18 cellular contexts compared by ENCODE assay signal in the genomic region with DNA sequence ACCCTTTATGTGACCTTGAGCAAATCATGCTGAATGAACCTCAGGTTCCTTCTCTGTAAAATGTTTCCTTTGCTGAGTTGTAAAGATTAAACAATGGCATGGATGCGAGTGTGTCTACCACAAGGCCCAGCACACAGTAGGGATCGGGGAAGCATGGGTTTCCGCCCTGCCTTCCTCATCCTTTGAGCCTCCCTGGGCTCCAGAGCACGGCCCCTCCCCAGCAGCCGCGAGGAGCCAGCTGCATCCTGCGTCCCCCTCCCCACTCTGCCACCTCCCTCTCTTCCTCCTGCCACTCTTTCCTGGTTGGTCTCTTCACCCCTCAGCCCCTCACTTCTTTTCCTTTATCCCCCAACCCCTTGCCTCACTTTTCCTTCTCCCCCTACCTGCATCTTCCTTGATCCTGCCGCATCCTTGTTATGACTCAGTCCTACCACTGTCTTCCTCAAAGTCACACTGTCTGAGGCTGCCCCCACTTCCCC. TPM values are rescaled to one million over a fixed set of nuclear protein-coding genes. Genes with fewer than 3 reads are reported as not detected.
DNase-seq lines count a peak whose midpoint lies in the region; ATAC-seq, FAIRE-seq and TF ChIP-seq lines count a peak whose summit lies in the region.
"Had no signal": no experiment of that assay in that cellular context is flagged by ENCODE, and none has a peak within 500 bp of the region (broad histone marks: within the 10 kb centered on the region; RNA-seq: fewer than 3 reads in every experiment).

No MANE protein-coding gene starts in this region.

- H3K9me3 Mint-ChIP-seq in T-helper 2 cell treated with Interferon-gamma antibody and Interleukin-4, amounts not matched to agents 5 μg/mL and 100 μg/mL, for 36 hours = no peaks in the 10 kb centered on the region
- no peaks in the 10 kb centered on the region for H3K9me3 Mint-ChIP-seq in neural crest cell

- POLR2A ChIA-PET in HEK293 (lab: Yijun Ruan, JAX) = interaction anchor here (2.0 to 2.6 kb wide), 2 partner anchors 15 to 51 kb away, joined by 4 to 15 read pairs; no protein-coding TSS in a partner anchor
- POLR2A ChIA-PET in K562 (lab: Yijun Ruan, JAX) = interaction anchor here (1.2 to 1.3 kb wide), 2 partner anchors 26 to 82 kb away, joined by 3 read pairs; no protein-coding TSS in a partner anchor

- DNase-seq in T-helper 2 cell treated with Interferon-gamma antibody and Interleukin-4, amounts not matched to agents 5 μg/mL and 100 μg/mL, for 36 hours (ENCODE audit: low spot score) = no peak
- DNase-seq in T-helper 2 cell (no peak), K562 (ENCODE audit: extremely low read depth in 1 of 4, low spot score in 3 of 4) (no peak), neural crest cell (ENCODE audit: low read depth, low spot score) (no peak), ovary (no peak), cerebellum (ENCODE audit: low spot score) (no peak), NCI-H2081 (lab: John Stamatoyannopoulos, UW) (no peak)
- DNase-seq: 8988T; COR-L47; GF-D8; head of caudate nucleus; NCI-H2171 treated with DMSO at 0.1 percent for 48 hours; NK-92 treated with Interleukin-12 subunit alpha and Interleukin-12 subunit beta, amount 100 ng/mL, for 24 hours; SIG-M5; stimulated activated CD4-positive, alpha-beta T cell treated with anti-CD3 and anti-CD28 coated beads, Interleukin-4, amount 100 ng/mL, for 24 hours; transverse colon had no signal

- H3K27me3 Mint-ChIP-seq in T-helper 2 cell treated with Interferon-gamma antibody and Interleukin-4, amounts not matched to agents 5 μg/mL and 100 μg/mL, for 36 hours (ENCODE audit: low read depth) = no peaks in the 10 kb centered on the region
- no peaks in the 10 kb centered on the region for H3K27me3 Mint-ChIP-seq in neural crest cell (ENCODE audit: low read depth)

- CTCF ChIA-PET in HEK293 (lab: Yijun Ruan, JAX) = interaction anchor here (0.8 to 1.6 kb wide), 2 partner anchors 8 to 9 kb away, joined by 4 read pairs; no protein-coding TSS in a partner anchor
- CTCF ChIA-PET in K562 (lab: Yijun Ruan, JAX; ENCODE audit: low intra/inter-chr PET ratio) = no interaction called here

- H3K4me3 Mint-ChIP-seq in T-helper 2 cell treated with Interferon-gamma antibody and Interleukin-4, amounts not matched to agents 5 μg/mL and 100 μg/mL, for 36 hours = peak overlapping the region; percentile 61
- H3K4me3 Mint-ChIP-seq in neural crest cell = peak overlapping the region; percentile 86

- FAIRE-seq in K562 (lab: Jason Lieb, UNC) = no peak

- no peak for ATAC-seq in K562

- H3K79me2 ChIP-seq in K562 (ENCODE audit: control insufficient read depth, insufficient read depth, low read length) = peaks cover 16% of the 10 kb centered on the region

- H3K9me3 ChIP-seq in HEK293 (ENCODE audit: control insufficient read depth, insufficient read depth, low read depth, low read length) (no peaks in the 10 kb centered on the region), K562 (replicated peaks; ENCODE audit: control insufficient read depth, insufficient read depth, low read depth, low read length) (no peaks in the 10 kb centered on the region), ovary (no peaks in the 10 kb centered on the region)
- H3K9me3 ChIP-seq: transverse colon had no signal

- H3K36me3 ChIP-seq in HEK293 (ENCODE audit: control insufficient read depth in 2 of 2, insufficient read depth in 1 of 2, low read length in 2 of 2) (peaks cover 0 to 61% of the 10 kb centered on the region in 2 experiments; a peak in 2 of 3 replicates), K562 (ENCODE audit: control insufficient read depth, insufficient read depth, low read length) (peaks cover 50% of the 10 kb centered on the region; the same call in 2 of the 3 replicates), ovary (no peaks in the 10 kb centered on the region)

- peaks cover 3% of the 10 kb centered on the region for H3K9me1 ChIP-seq in K562 (ENCODE audit: control insufficient read depth, insufficient read depth, low read length)

- H3K4me1 Mint-ChIP-seq in T-helper 2 cell treated with Interferon-gamma antibody and Interleukin-4, amounts not matched to agents 5 μg/mL and 100 μg/mL, for 36 hours (ENCODE audit: low read depth) = peaks cover 24% of the 10 kb centered on the region
- H3K4me1 Mint-ChIP-seq in neural crest cell = peaks cover 28% of the 10 kb centered on the region

- no peak overlapping the region; a peak in 1 of 4 replicates for H3K9ac ChIP-seq in K562 (ENCODE audit: insufficient read depth in 1 of 2, low read depth in 2 of 2, low read length in 2 of 2)

- no peak overlapping the region for H2AFZ ChIP-seq in K562 (ENCODE audit: low read depth, low read length)

- no peak overlapping the region for H3K27ac ChIP-seq in HEK293 (ENCODE audit: extremely low read depth, low read depth, low read length)
- peak overlapping the region; percentile 16; the same call in 2 of the 3 replicates for H3K27ac ChIP-seq in K562 (ENCODE audit: extremely low read depth, low read depth, low read length)
- no peak overlapping the region for H3K27ac ChIP-seq in ovary
- H3K27ac ChIP-seq: transverse colon had no signal

- TF ChIP-seq POLR2A in K562 (conservative IDR thresholded peaks at IDR 0.05) (no peak), ovary (IDR thresholded peaks at IDR 0.05) (no peak)

- no peak overlapping the region for H3K4me3 ChIP-seq in HEK293 (ENCODE audit: low read depth, low read length)
- H3K4me3 ChIP-seq in K562 = no peak overlapping the region
- no peak overlapping the region for H3K4me3 ChIP-seq in ovary
- H3K4me3 ChIP-seq: transverse colon had no signal

- in situ Hi-C loops in K562 (cut with MboI) = no loop called here

- no peak for TF ChIP-seq RAD21 in K562 (CRISPR knock-in tag; conservative IDR thresholded peaks at IDR 0.05 in 1 of 2, IDR thresholded peaks at IDR 0.05 in 1 of 2)

- TF ChIP-seq EP300 in K562 (IDR thresholded peaks at IDR 0.05; ENCODE audit: low read length) (no peak), ovary (IDR thresholded peaks at IDR 0.05) (no peak)

- H3K27me3 ChIP-seq in K562 (ENCODE audit: control insufficient read depth in 2 of 2, insufficient read depth in 2 of 2, low read length in 2 of 2) = no peaks in the 10 kb centered on the region; a peak in 1 of 5 replicates
- no peaks in the 10 kb centered on the region for H3K27me3 ChIP-seq in ovary
- H3K27me3 ChIP-seq: transverse colon had no signal

- 80% methylated on average over 7 of the region's 8 CpGs for WGBS in K562 (ENCODE audit: insufficient coverage, low coverage, missing lambda C conversion rate)
- WGBS in ovary, 3 donors = 57 to 60% (median 58%) methylated on average over 8 of the region's 8 CpGs

- TF ChIP-seq CTCF in HEK293 (tag by site-specific recombination; IDR thresholded peaks at IDR 0.05) (no peak), K562 (IDR thresholded peaks at IDR 0.05 in 2 of 3, conservative IDR thresholded peaks at IDR 0.05 in 1 of 3; ENCODE audit: insufficient read depth in 2 of 3, low read depth in 1 of 3, low read length in 3 of 3) (no peak), neural crest cell (conservative IDR thresholded peaks at IDR 0.05) (no peak), ovary (IDR thresholded peaks at IDR 0.05) (no peak)

- peaks cover 3% of the 10 kb centered on the region; the same call in 1 of the 2 replicates for H4K20me1 ChIP-seq in K562 (replicated peaks; ENCODE audit: control insufficient read depth, insufficient read depth, low read length)

- H3K4me1 ChIP-seq in HEK293 (ENCODE audit: control insufficient read depth, insufficient read depth, low read length) = no peaks in the 10 kb centered on the region
- H3K4me1 ChIP-seq in K562 (replicated peaks in 1 of 2; ENCODE audit: control insufficient read depth in 2 of 2, insufficient read depth in 2 of 2, low read length in 2 of 2) = peaks cover 2 to 55% of the 10 kb centered on the region in 2 experiments; a peak in 4 of 5 replicates
- no peaks in the 10 kb centered on the region for H3K4me1 ChIP-seq in ovary (ENCODE audit: insufficient read depth)

- no peak overlapping the region for H3K27ac Mint-ChIP-seq in T-helper 2 cell treated with Interferon-gamma antibody and Interleukin-4, amounts not matched to agents 5 μg/mL and 100 μg/mL, for 36 hours
- no peak overlapping the region for H3K27ac Mint-ChIP-seq in neural crest cell (ENCODE audit: unreplicated experiment)

- no TSS peak for BruUV-seq in K562 (replicated peaks; lab: Mats Ljungman, UMichigan)

- H3K36me3 Mint-ChIP-seq in T-helper 2 cell treated with Interferon-gamma antibody and Interleukin-4, amounts not matched to agents 5 μg/mL and 100 μg/mL, for 36 hours (ENCODE audit: low read depth) = peaks cover 8% of the 10 kb centered on the region
- H3K36me3 Mint-ChIP-seq in neural crest cell (ENCODE audit: low read depth) = no peaks in the 10 kb centered on the region

- intact Hi-C loops in K562 (cut with micrococcal nuclease) = no loop called here
- intact Hi-C loops in ovary (cut with DNase I) = no loop called here

- no peak overlapping the region for H3K4me2 ChIP-seq in K562 (ENCODE audit: insufficient read depth, low read length)

RNA-seq across cellular contexts. Expression of gene FBXL19, which starts 3.0 kb away (rescaled TPM):
- 10.1 and 37.5 TPM in 2 replicates for total RNA-seq in K562 (2011; cell fraction: chromatin; rRNA removed; ENCODE audit: low replicate concordance)
- total RNA-seq in K562 (2011; cell fraction: nucleolus; rRNA removed) = 30.4 and 31.2 TPM in 2 replicates
- total RNA-seq in K562 (2011; cell fraction: nucleoplasm; rRNA removed) = 14.5 and 15.4 TPM in 2 replicates
- total RNA-seq in K562 (2014; rRNA removed) (32.7 and 48.1 TPM in 2 replicates), K562 (2014; rRNA removed; fragmentation: Illumina TruSeq; extraction: Trizol) (6.8 and 6.9 TPM in 2 replicates), K562 (2015; rRNA removed; fragmentation: Illumina TruSeq; extraction: Trizol) (17.6 and 17.8 TPM in 2 replicates), K562 (2021) (40.4 and 48.0 TPM in 2 replicates), neural crest cell (78.1 and 84.7 TPM in 2 replicates), ovary (10 to 100 TPM; 10.2 to 24.3 (median 15.4) TPM), cerebellum (32.3 TPM)
- polyA plus RNA-seq in K562 (2011; rRNA removed) (9.1 and 9.9 TPM in 2 replicates), K562 (2014; fragmentation: Illumina TruSeq; extraction: Trizol) (7.6 and 18.1 TPM in 2 replicates), K562 (2014; fragmentation: Nextera tagmentation; extraction: Ambion mirVana) (under 1 TPM in 1 of 2 experiments, not detected in 1; 0.13 TPM), K562 (2014; rRNA removed) (22.0 and 26.0 TPM in 2 replicates), ovary (10 to 100 TPM in 1 of 2 donors, 1 to 10 TPM in 1; 1.6 to 12.4 TPM)
- polyA plus RNA-seq in K562 (2011; cell fraction: cytosol; rRNA removed) = 12.4 and 47.6 TPM in 2 replicates
- polyA plus RNA-seq in K562 (2011; cell fraction: nucleus; rRNA removed) = 16.9 and 37.2 TPM in 2 replicates
- 17.7 and 25.5 TPM in 2 replicates for polyA plus RNA-seq in K562 (2012)
- polyA minus RNA-seq in K562 (2011; rRNA and poly(A)+ RNA removed) = 3.8 and 7.2 TPM in 2 replicates
- 26.1 and 27.7 TPM in 2 replicates for polyA minus RNA-seq in K562 (2011; cell fraction: cytosol; rRNA and poly(A)+ RNA removed)
- polyA minus RNA-seq in K562 (2011; cell fraction: nucleus; rRNA and poly(A)+ RNA removed) = 7.5 and 9.4 TPM in 2 replicates

RNA-seq across cellular contexts. Expression of gene ORAI3, which starts 22.5 kb away (rescaled TPM):
- total RNA-seq in K562 (2011; cell fraction: chromatin; rRNA removed; ENCODE audit: low replicate concordance) = 12.4 and 41.2 TPM in 2 replicates
- 46.8 and 54.4 TPM in 2 replicates for total RNA-seq in K562 (2011; cell fraction: nucleolus; rRNA removed)
- 36.7 and 43.2 TPM in 2 replicates for total RNA-seq in K562 (2011; cell fraction: nucleoplasm; rRNA removed)
- 19.0 and 23.5 TPM in 2 replicates for total RNA-seq in K562 (2014; rRNA removed)
- 6.3 and 7.8 TPM in 2 replicates for total RNA-seq in K562 (2014; rRNA removed; fragmentation: Illumina TruSeq; extraction: Trizol)
- total RNA-seq in K562 (2015; rRNA removed; fragmentation: Illumina TruSeq; extraction: Trizol) = 12.4 and 12.9 TPM in 2 replicates
- 21.9 and 23.3 TPM in 2 replicates for total RNA-seq in K562 (2021)
- polyA plus RNA-seq in K562 (2011; rRNA removed) = 15.8 and 29.7 TPM in 2 replicates
- 44.9 and 57.8 TPM in 2 replicates for polyA plus RNA-seq in K562 (2011; cell fraction: cytosol; rRNA removed)
- polyA plus RNA-seq in K562 (2011; cell fraction: nucleus; rRNA removed) = 25.0 and 28.3 TPM in 2 replicates
- polyA plus RNA-seq in K562 (2012) = 19.4 and 52.1 TPM in 2 replicates
- 14.1 and 18.0 TPM in 2 replicates for polyA plus RNA-seq in K562 (2014; fragmentation: Illumina TruSeq; extraction: Trizol)
- polyA plus RNA-seq in K562 (2014; fragmentation: Nextera tagmentation; extraction: Ambion mirVana) = 1 to 10 TPM; 4.9 to 5.8 TPM
- 16.5 and 19.0 TPM in 2 replicates for polyA plus RNA-seq in K562 (2014; rRNA removed)
- 12.8 and 14.8 TPM in 2 replicates for polyA minus RNA-seq in K562 (2011; rRNA and poly(A)+ RNA removed)
- polyA minus RNA-seq in K562 (2011; cell fraction: cytosol; rRNA and poly(A)+ RNA removed) = 15.8 and 19.1 TPM in 2 replicates
- 9.3 and 12.7 TPM in 2 replicates for polyA minus RNA-seq in K562 (2011; cell fraction: nucleus; rRNA and poly(A)+ RNA removed)
- total RNA-seq in neural crest cell = 7.7 and 8.0 TPM in 2 replicates
- total RNA-seq in ovary = 10 to 100 TPM; 21.5 to 30.8 (median 24.1) TPM
- 10 to 100 TPM; 26.0 to 27.5 TPM for polyA plus RNA-seq in ovary
- 5.4 TPM for total RNA-seq in cerebellum

RNA-seq across cellular contexts. Expression of gene CTF1, which starts 30.0 kb away (rescaled TPM):
- total RNA-seq in K562 (2011; cell fraction: chromatin; rRNA removed; ENCODE audit: low replicate concordance) = 2.9 and 6.1 TPM in 2 replicates
- total RNA-seq in K562 (2011; cell fraction: nucleolus; rRNA removed) = 4.2 and 5.5 TPM in 2 replicates
- 6.2 and 12.7 TPM in 2 replicates for total RNA-seq in K562 (2011; cell fraction: nucleoplasm; rRNA removed)
- total RNA-seq in K562 (2014; rRNA removed) (0.36 and 1.0 TPM in 2 replicates), K562 (2014; rRNA removed; fragmentation: Illumina TruSeq; extraction: Trizol) (0.38 and 0.44 TPM in 2 replicates), K562 (2015; rRNA removed; fragmentation: Illumina TruSeq; extraction: Trizol) (0.33 and 0.53 TPM in 2 replicates), K562 (2021) (1.8 TPM in 2 replicates), neural crest cell (1.6 and 2.6 TPM in 2 replicates), ovary (10 to 100 TPM in 5 of 7 donors, 1 to 10 TPM in 2; 7.0 to 22.4 (median 14.4) TPM), cerebellum (0.36 TPM)
- polyA plus RNA-seq in K562 (2011; rRNA removed) (1.9 and 3.6 TPM in 2 replicates), K562 (2014; fragmentation: Illumina TruSeq; extraction: Trizol) (2.5 and 2.8 TPM in 2 replicates), K562 (2014; fragmentation: Nextera tagmentation; extraction: Ambion mirVana) (under 1 TPM; 0.24 to 0.35 TPM), K562 (2014; rRNA removed) (1.8 and 2.1 TPM in 2 replicates), ovary (10 to 100 TPM in 1 of 2 donors, 1 to 10 TPM in 1; 7.9 to 16.2 TPM)
- polyA plus RNA-seq in K562 (2011; cell fraction: cytosol; rRNA removed) = 6.9 and 7.6 TPM in 2 replicates
- polyA plus RNA-seq in K562 (2011; cell fraction: nucleus; rRNA removed) = 11.5 and 14.8 TPM in 2 replicates
- 2.0 and 5.6 TPM in 2 replicates for polyA plus RNA-seq in K562 (2012)
- 0.98 and 1.7 TPM in 2 replicates for polyA minus RNA-seq in K562 (2011; rRNA and poly(A)+ RNA removed)
- polyA minus RNA-seq in K562 (2011; cell fraction: cytosol; rRNA and poly(A)+ RNA removed) = 1.1 and 1.4 TPM in 2 replicates
- polyA minus RNA-seq in K562 (2011; cell fraction: nucleus; rRNA and poly(A)+ RNA removed) = 1.3 and 1.9 TPM in 2 replicates
- total RNA-seq: HT1080 had no signal

RNA-seq across cellular contexts. Expression of gene SETD1A, which starts 31.2 kb away (rescaled TPM):
- total RNA-seq in K562 (2011; cell fraction: chromatin; rRNA removed; ENCODE audit: low replicate concordance) = 24.2 and 49.1 TPM in 2 replicates
- 22.3 and 24.7 TPM in 2 replicates for total RNA-seq in K562 (2011; cell fraction: nucleolus; rRNA removed)
- 17.1 and 19.1 TPM in 2 replicates for total RNA-seq in K562 (2011; cell fraction: nucleoplasm; rRNA removed)
- total RNA-seq in K562 (2014; rRNA removed) = 4.2 and 7.9 TPM in 2 replicates
- 2.0 and 2.5 TPM in 2 replicates for total RNA-seq in K562 (2014; rRNA removed; fragmentation: Illumina TruSeq; extraction: Trizol)
- 4.6 and 5.7 TPM in 2 replicates for total RNA-seq in K562 (2015; rRNA removed; fragmentation: Illumina TruSeq; extraction: Trizol)
- total RNA-seq in K562 (2021) = 30.2 and 36.0 TPM in 2 replicates
- 2.2 and 3.0 TPM in 2 replicates for polyA plus RNA-seq in K562 (2011; rRNA removed)
- 1.6 and 2.3 TPM in 2 replicates for polyA plus RNA-seq in K562 (2011; cell fraction: cytosol; rRNA removed)
- polyA plus RNA-seq in K562 (2011; cell fraction: nucleus; rRNA removed) = 15.4 and 22.7 TPM in 2 replicates
- 17.4 and 52.0 TPM in 2 replicates for polyA plus RNA-seq in K562 (2012)
- polyA plus RNA-seq in K562 (2014; fragmentation: Illumina TruSeq; extraction: Trizol) = 15.0 and 20.1 TPM in 2 replicates
- polyA plus RNA-seq in K562 (2014; fragmentation: Nextera tagmentation; extraction: Ambion mirVana) = under 1 TPM; 0.08 to 0.14 TPM
- 15.5 and 16.9 TPM in 2 replicates for polyA plus RNA-seq in K562 (2014; rRNA removed)
- polyA minus RNA-seq in K562 (2011; rRNA and poly(A)+ RNA removed) = 1.7 and 2.1 TPM in 2 replicates
- 10.0 and 10.3 TPM in 2 replicates for polyA minus RNA-seq in K562 (2011; cell fraction: cytosol; rRNA and poly(A)+ RNA removed)
- polyA minus RNA-seq in K562 (2011; cell fraction: nucleus; rRNA and poly(A)+ RNA removed) = 6.1 and 8.6 TPM in 2 replicates
- total RNA-seq in neural crest cell = 33.4 and 35.2 TPM in 2 replicates
- total RNA-seq in ovary = 10 to 100 TPM in 5 of 7 donors, 1 to 10 TPM in 2; 5.0 to 31.8 (median 24.9) TPM
- 10 to 100 TPM in 1 of 2 donors, 1 to 10 TPM in 1; 5.8 to 17.1 TPM for polyA plus RNA-seq in ovary
- total RNA-seq in cerebellum = 3.3 TPM

RNA-seq across cellular contexts. Expression of gene BCL7C, which starts 32.5 kb away (rescaled TPM):
- 6.9 and 9.3 TPM in 2 replicates for total RNA-seq in K562 (2011; cell fraction: chromatin; rRNA removed; ENCODE audit: low replicate concordance)
- 8.7 and 9.0 TPM in 2 replicates for total RNA-seq in K562 (2011; cell fraction: nucleolus; rRNA removed)
- total RNA-seq in K562 (2011; cell fraction: nucleoplasm; rRNA removed) = 7.6 and 10.6 TPM in 2 replicates
- total RNA-seq in K562 (2014; rRNA removed) (80.1 and 85.8 TPM in 2 replicates), K562 (2014; rRNA removed; fragmentation: Illumina TruSeq; extraction: Trizol) (7.0 and 7.9 TPM in 2 replicates), K562 (2015; rRNA removed; fragmentation: Illumina TruSeq; extraction: Trizol) (31.6 and 32.9 TPM in 2 replicates), K562 (2021) (41.2 and 43.1 TPM in 2 replicates), neural crest cell (35.9 and 38.4 TPM in 2 replicates), ovary (10 to 100 TPM; 34.4 to 54.8 (median 49.0) TPM), cerebellum (37.0 TPM)
- polyA plus RNA-seq in K562 (2011; rRNA removed) (15.1 and 17.4 TPM in 2 replicates), K562 (2014; fragmentation: Illumina TruSeq; extraction: Trizol) (19.6 and 37.5 TPM in 2 replicates), K562 (2014; fragmentation: Nextera tagmentation; extraction: Ambion mirVana) (1 to 10 TPM; 1.7 to 2.6 TPM), K562 (2014; rRNA removed) (61.9 and 75.9 TPM in 2 replicates), ovary (10 to 100 TPM; 13.3 to 44.1 TPM)
- 18.7 and 45.5 TPM in 2 replicates for polyA plus RNA-seq in K562 (2011; cell fraction: cytosol; rRNA removed)
- 7.4 and 12.0 TPM in 2 replicates for polyA plus RNA-seq in K562 (2011; cell fraction: nucleus; rRNA removed)
- 23.9 and 28.5 TPM in 2 replicates for polyA plus RNA-seq in K562 (2012)
- 2.2 and 3.5 TPM in 2 replicates for polyA minus RNA-seq in K562 (2011; rRNA and poly(A)+ RNA removed)
- 7.9 and 8.1 TPM in 2 replicates for polyA minus RNA-seq in K562 (2011; cell fraction: cytosol; rRNA and poly(A)+ RNA removed)
- 2.6 TPM in 2 replicates for polyA minus RNA-seq in K562 (2011; cell fraction: nucleus; rRNA and poly(A)+ RNA removed)
